14 cellular contexts compared by ENCODE assay signal in the genomic region with DNA sequence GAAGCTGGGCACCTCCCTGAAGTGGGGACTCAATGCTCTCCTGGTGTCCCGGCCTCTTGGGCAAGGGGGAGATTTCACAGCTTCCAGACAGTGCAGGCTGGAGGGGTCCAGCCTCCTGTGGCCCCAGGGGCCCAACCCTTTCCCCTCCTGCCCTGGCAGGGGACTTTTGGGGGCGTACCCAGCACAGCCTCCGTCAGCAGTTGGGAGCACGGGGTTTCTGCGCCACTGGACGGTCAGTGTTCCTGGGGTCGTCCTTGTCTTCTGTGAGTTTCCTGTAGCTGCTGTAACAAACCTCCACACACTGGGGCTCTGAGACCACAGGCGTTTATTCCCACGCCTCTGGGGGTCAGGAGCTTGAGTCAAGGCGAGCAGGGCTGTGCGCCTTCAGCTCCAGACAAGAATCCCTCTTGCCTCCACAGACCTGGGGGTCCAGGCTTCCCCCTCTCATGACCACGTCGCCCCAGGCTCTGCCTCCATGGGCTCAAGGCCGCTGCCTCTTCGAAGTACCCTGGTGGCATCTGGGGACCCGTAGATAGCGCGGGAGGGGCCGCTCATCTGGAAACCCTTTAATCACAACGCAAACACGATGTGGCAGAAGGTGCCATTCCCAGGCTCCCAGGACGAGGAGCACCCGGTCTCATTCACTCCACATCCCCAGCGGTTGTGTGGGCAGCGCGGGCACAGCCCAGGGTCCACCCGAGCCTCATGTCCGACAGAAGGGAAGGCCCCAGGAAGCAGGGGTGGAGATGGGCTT. TPM values are rescaled to one million over a fixed set of nuclear protein-coding genes. Genes with fewer than 3 reads are reported as not detected.
DNase-seq lines count a peak whose midpoint lies in the region; ATAC-seq and TF ChIP-seq lines count a peak whose summit lies in the region.
"Had no signal": no experiment of that assay in that cellular context is flagged by ENCODE, and none has a peak within 500 bp of the region (broad histone marks: within the 10 kb centered on the region; RNA-seq: fewer than 3 reads in every experiment).

No MANE protein-coding gene starts in this region.

- intact Hi-C loops in mucosa of descending colon (cut with DNase I, micrococcal nuclease): no loop called here

- ATAC-seq in mucosa of descending colon (no peak), GM18505 (IDR thresholded peaks at IDR 0.05; ENCODE audit: unreplicated experiment) (no peak), HG03095 (IDR thresholded peaks at IDR 0.05; ENCODE audit: unreplicated experiment) (no peak)
- ATAC-seq: activated CD4-positive, alpha-beta T cell treated with anti-CD3 and anti-CD28 coated beads for 36 hours; natural killer cell treated with Interleukin-12 subunit alpha and Interleukin-12 subunit beta and Interleukin-15 and Interleukin-18, amount 100 ng/mL, for 72 hours had no signal

- H3K36me3 ChIP-seq in NT2/D1 (ENCODE audit: insufficient read depth, insufficient read length, low read length) (peaks cover 9% of the 10 kb centered on the region), mucosa of descending colon (ENCODE audit: low read depth) (no peaks in the 10 kb centered on the region)

- TF ChIP-seq POLR2A in GM18505 (IDR thresholded peaks at IDR 0.05; ENCODE audit: borderline replicate concordance, extremely low read depth, insufficient read depth, insufficient read length): no peak

- H3K4me1 ChIP-seq in NT2/D1 (ENCODE audit: insufficient read depth, insufficient read length) (peaks cover 16% of the 10 kb centered on the region), mucosa of descending colon (ENCODE audit: low read depth) (peaks cover 75% of the 10 kb centered on the region)

- H3K4me3 ChIP-seq in NT2/D1 (ENCODE audit: insufficient read length, low read depth): no peak overlapping the region
- H3K4me3 ChIP-seq in coronary artery: peak overlapping the region; percentile 17
- H3K4me3 ChIP-seq in mucosa of descending colon: no peak overlapping the region

- DNase-seq in NT2/D1 (ENCODE audit: low read depth, low spot score) (no peak), coronary artery (ENCODE audit: low spot score) (no peak), mucosa of descending colon (peak in 2 of 3 donors; percentile 46 to 57), substantia nigra (lab: John Stamatoyannopoulos, UW) (no peak), NCI-H1092 treated with DMSO at 0.1 percent for 48 hours (lab: John Stamatoyannopoulos, UW) (no peak)
- no peak for DNase-seq in central memory CD4-positive, alpha-beta T cell
- DNase-seq: activated CD4-positive, alpha-beta T cell treated with anti-CD3 and anti-CD28 coated beads for 36 hours; CD4-positive, CD25-positive, alpha-beta regulatory T cell; immature natural killer cell; NCI-H2029 treated with DMSO at 0.1 percent for 48 hours; T-helper 1 cell had no signal

- H3K27ac ChIP-seq in coronary artery (peak overlapping the region; percentile 17 to 75), substantia nigra (ENCODE audit: low read depth, low read length, poor library complexity, severe bottlenecking) (peak overlapping the region; percentile 5)

- H3K27me3 ChIP-seq in NT2/D1 (ENCODE audit: insufficient read depth, insufficient read length): no peaks in the 10 kb centered on the region

- H3K9me3 ChIP-seq in NT2/D1 (ENCODE audit: insufficient read depth, low read length) (no peaks in the 10 kb centered on the region), mucosa of descending colon (no peaks in the 10 kb centered on the region)

- TF ChIP-seq CTCF in coronary artery (IDR thresholded peaks at IDR 0.05): no peak
- no peak for TF ChIP-seq CTCF in mucosa of descending colon (IDR thresholded peaks at IDR 0.05)

- peak overlapping the region; percentile 32 for H3K9ac ChIP-seq in NT2/D1 (ENCODE audit: insufficient read length, low read depth)

RNA-seq across cellular contexts. Expression of a gene that starts 14.0 kb away (rescaled TPM):
- total RNA-seq in mucosa of descending colon: 10 to 100 TPM; 37.7 to 55.6 (median 41.7) TPM

Comparison
In these comparisons a context has a peak if more than half of its experiments do, and no peak if none do; other contexts are left out.
1. DNase-seq: peak in mucosa of descending colon (2 of 3); none in NT2/D1 (single experiment), coronary artery (single experiment), substantia nigra (0 of 49), central memory CD4-positive, alpha-beta T cell (single experiment) and NCI-H1092 treated with DMSO at 0.1 percent for 48 hours (single experiment).